14 cellular contexts compared by ENCODE assay signal in the genomic region with DNA sequence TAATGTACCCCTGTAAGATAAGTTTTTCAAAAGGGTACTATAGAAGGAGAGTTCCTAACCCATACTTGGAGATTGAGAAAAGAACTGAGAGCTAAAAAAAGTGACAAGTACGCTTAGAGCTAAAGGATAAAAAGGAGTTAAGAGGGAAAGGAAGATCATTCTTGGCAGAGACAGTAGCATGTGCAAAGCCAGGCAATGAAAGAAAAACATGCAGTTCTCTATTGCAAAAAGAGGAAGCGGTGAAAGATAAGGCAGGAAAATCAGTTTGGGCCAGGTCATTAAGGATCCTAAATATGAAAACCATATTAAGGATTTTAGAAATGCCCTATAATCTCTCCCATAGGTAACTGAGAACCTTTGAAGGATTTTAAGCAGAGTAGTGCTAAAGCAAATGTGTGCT.
"Had no signal": no experiment of that assay in that cellular context is flagged by ENCODE, and none has a peak within 500 bp of the region (broad histone marks: within the 10 kb centered on the region; RNA-seq: fewer than 3 reads in every experiment).

No MANE protein-coding gene starts in this region.

- ATAC-seq: foreskin keratinocyte; left colon; naive thymus-derived CD4-positive, alpha-beta T cell; stimulated activated effector memory CD8-positive, alpha-beta T cell treated with anti-CD3 and anti-CD28 coated beads, Interleukin-12 subunit alpha, Interleukin-12 subunit beta, amount 100 ng/mL, for 72 hours had no signal

- H3K27me3 Mint-ChIP-seq: activated naive CD4-positive, alpha-beta T cell treated with anti-CD3 and anti-CD28 coated beads, Interleukin-2, amount 10 ng/mL, durations not matched to agents 7 days and 5 days had no signal

- H3K4me1 ChIP-seq: adrenal gland, foreskin keratinocyte, transverse colon had no signal

- H3K9me3 ChIP-seq: adrenal gland, neutrophil, transverse colon had no signal

- H3K4me1 Mint-ChIP-seq: activated naive CD4-positive, alpha-beta T cell treated with anti-CD3 and anti-CD28 coated beads, Interleukin-2, amount 10 ng/mL, durations not matched to agents 7 days and 5 days; naive thymus-derived CD4-positive, alpha-beta T cell; stimulated activated effector memory CD8-positive, alpha-beta T cell treated with anti-CD3 and anti-CD28 coated beads, Interleukin-12 subunit alpha, Interleukin-12 subunit beta, amount 100 ng/mL, for 72 hours had no signal

- H3K4me3 Mint-ChIP-seq: activated naive CD4-positive, alpha-beta T cell treated with anti-CD3 and anti-CD28 coated beads, Interleukin-2, amount 10 ng/mL, durations not matched to agents 7 days and 5 days; naive thymus-derived CD4-positive, alpha-beta T cell; stimulated activated effector memory CD8-positive, alpha-beta T cell treated with anti-CD3 and anti-CD28 coated beads, Interleukin-12 subunit alpha, Interleukin-12 subunit beta, amount 100 ng/mL, for 72 hours had no signal

- H3K4me3 ChIP-seq: adrenal gland, smooth muscle cell, transverse colon had no signal

- H3K27ac Mint-ChIP-seq: activated naive CD4-positive, alpha-beta T cell treated with anti-CD3 and anti-CD28 coated beads, Interleukin-2, amount 10 ng/mL, durations not matched to agents 7 days and 5 days; activated T-helper 2 cell treated with anti-CD3 and anti-CD28 coated beads, Interferon-gamma antibody, Interleukin-2, Interleukin-4, amounts not matched to agents 10 μg/mL and 5 μg/mL and 100 μg/mL, durations not matched to agents 14 hours and 24 hours and 36 hours; naive thymus-derived CD4-positive, alpha-beta T cell; stimulated activated effector memory CD8-positive, alpha-beta T cell treated with anti-CD3 and anti-CD28 coated beads, Interleukin-12 subunit alpha, Interleukin-12 subunit beta, amount 100 ng/mL, for 72 hours had no signal

- H3K36me3 Mint-ChIP-seq: activated naive CD4-positive, alpha-beta T cell treated with anti-CD3 and anti-CD28 coated beads, Interleukin-2, amount 10 ng/mL, durations not matched to agents 7 days and 5 days; naive thymus-derived CD4-positive, alpha-beta T cell; stimulated activated effector memory CD8-positive, alpha-beta T cell treated with anti-CD3 and anti-CD28 coated beads, Interleukin-12 subunit alpha, Interleukin-12 subunit beta, amount 100 ng/mL, for 72 hours had no signal

- H3K36me3 ChIP-seq: adrenal gland, neutrophil, transverse colon had no signal

- H3K27me3 ChIP-seq: adrenal gland, foreskin keratinocyte, neutrophil, transverse colon had no signal

- DNase-seq: activated CD4-positive, CD25-positive, alpha-beta regulatory T cell; activated naive CD4-positive, alpha-beta T cell treated with anti-CD3 and anti-CD28 coated beads, Interleukin-2, amount 10 ng/mL, durations not matched to agents 7 days and 5 days; adrenal gland; cerebellar nuclear complex; foreskin keratinocyte; left colon; mammary epithelial cell; naive thymus-derived CD4-positive, alpha-beta T cell; T-helper 1 cell; transverse colon had no signal

- H3K27ac ChIP-seq: adrenal gland, foreskin keratinocyte, neutrophil, transverse colon had no signal
